ENCODE assay signal across 1 cellular context in the genomic region with DNA sequence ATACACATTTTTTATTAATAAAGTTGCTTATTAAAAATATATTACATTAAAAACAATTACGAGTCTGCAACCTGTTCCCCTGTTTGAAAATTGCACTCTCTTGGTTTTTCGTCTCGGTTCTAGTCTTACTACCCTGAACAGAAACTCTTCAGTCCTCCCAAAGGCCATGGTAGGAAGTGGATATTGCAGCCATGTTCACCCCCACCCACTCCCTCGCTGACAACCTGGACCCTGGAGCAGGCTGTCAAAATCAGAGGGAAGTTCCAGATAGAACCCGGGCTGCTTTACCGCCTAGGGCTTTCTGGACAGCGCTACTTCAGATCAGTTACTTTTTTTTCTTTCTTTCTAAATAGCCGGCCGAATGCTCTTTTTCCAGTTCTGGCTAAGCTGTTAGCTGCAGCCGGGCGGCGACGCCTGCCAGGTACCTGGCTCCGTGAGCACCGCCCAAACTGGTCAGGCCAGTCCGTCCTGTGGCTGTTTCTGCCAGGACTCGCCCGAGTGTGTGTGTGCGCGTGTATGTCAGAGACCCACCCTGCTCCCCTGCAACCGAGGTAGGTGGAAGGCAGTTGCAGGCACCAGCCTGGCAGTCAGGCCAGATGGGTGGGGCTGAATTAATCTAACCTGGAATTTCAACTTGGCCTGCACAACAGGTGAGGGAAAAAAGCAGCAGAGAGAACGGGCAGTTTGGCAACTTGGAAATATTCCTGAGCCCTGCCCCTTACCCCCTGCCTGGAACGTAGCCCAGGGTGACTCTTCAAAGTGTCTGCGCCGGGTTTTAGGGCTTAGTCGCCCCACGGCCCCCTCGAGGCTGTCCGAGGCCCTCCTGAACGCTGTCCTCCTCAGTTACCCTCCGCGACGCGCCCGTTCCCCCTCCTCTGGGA.
TF ChIP-seq lines count a peak whose summit lies in the region.

No MANE protein-coding gene starts in this region.

TF ChIP-seq in HepG2, 621 proteins besides CTCF, POLR2A, EP300 and RAD21 (continued from another document and continues in another):
- TF ChIP-seq, protein P1, sequence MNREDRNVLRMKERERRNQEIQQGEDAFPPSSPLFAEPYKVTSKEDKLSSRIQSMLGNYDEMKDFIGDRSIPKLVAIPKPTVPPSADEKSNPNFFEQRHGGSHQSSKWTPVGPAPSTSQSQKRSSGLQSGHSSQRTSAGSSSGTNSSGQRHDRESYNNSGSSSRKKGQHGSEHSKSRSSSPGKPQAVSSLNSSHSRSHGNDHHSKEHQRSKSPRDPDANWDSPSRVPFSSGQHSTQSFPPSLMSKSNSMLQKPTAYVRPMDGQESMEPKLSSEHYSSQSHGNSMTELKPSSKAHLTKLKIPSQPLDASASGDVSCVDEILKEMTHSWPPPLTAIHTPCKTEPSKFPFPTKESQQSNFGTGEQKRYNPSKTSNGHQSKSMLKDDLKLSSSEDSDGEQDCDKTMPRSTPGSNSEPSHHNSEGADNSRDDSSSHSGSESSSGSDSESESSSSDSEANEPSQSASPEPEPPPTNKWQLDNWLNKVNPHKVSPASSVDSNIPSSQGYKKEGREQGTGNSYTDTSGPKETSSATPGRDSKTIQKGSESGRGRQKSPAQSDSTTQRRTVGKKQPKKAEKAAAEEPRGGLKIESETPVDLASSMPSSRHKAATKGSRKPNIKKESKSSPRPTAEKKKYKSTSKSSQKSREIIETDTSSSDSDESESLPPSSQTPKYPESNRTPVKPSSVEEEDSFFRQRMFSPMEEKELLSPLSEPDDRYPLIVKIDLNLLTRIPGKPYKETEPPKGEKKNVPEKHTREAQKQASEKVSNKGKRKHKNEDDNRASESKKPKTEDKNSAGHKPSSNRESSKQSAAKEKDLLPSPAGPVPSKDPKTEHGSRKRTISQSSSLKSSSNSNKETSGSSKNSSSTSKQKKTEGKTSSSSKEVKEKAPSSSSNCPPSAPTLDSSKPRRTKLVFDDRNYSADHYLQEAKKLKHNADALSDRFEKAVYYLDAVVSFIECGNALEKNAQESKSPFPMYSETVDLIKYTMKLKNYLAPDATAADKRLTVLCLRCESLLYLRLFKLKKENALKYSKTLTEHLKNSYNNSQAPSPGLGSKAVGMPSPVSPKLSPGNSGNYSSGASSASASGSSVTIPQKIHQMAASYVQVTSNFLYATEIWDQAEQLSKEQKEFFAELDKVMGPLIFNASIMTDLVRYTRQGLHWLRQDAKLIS (CRISPR knock-in tag; IDR thresholded peaks at IDR 0.05) = 0 out of 2 replicates have a peak, but pooled peaks have one; percentile 26
- TF ChIP-seq, protein P2, sequence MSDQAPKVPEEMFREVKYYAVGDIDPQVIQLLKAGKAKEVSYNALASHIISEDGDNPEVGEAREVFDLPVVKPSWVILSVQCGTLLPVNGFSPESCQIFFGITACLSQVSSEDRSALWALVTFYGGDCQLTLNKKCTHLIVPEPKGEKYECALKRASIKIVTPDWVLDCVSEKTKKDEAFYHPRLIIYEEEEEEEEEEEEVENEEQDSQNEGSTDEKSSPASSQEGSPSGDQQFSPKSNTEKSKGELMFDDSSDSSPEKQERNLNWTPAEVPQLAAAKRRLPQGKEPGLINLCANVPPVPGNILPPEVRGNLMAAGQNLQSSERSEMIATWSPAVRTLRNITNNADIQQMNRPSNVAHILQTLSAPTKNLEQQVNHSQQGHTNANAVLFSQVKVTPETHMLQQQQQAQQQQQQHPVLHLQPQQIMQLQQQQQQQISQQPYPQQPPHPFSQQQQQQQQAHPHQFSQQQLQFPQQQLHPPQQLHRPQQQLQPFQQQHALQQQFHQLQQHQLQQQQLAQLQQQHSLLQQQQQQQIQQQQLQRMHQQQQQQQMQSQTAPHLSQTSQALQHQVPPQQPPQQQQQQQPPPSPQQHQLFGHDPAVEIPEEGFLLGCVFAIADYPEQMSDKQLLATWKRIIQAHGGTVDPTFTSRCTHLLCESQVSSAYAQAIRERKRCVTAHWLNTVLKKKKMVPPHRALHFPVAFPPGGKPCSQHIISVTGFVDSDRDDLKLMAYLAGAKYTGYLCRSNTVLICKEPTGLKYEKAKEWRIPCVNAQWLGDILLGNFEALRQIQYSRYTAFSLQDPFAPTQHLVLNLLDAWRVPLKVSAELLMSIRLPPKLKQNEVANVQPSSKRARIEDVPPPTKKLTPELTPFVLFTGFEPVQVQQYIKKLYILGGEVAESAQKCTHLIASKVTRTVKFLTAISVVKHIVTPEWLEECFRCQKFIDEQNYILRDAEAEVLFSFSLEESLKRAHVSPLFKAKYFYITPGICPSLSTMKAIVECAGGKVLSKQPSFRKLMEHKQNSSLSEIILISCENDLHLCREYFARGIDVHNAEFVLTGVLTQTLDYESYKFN (CRISPR knock-in tag; conservative IDR thresholded peaks at IDR 0.05) = no peak
- TF ChIP-seq ZNF558 (CRISPR knock-in tag; IDR thresholded peaks at IDR 0.05; ENCODE audit: borderline replicate concordance) (0 out of 2 replicates have a peak, but pooled peaks have one; percentile 46), ZNF224 (CRISPR knock-in tag; IDR thresholded peaks at IDR 0.05) (no peak), ZNF460 (CRISPR knock-in tag; IDR thresholded peaks at IDR 0.05; ENCODE audit: borderline replicate concordance) (no peak), MATR3 (CRISPR knock-in tag; IDR thresholded peaks at IDR 0.05) (no peak), TP53 (CRISPR knock-in tag; conservative IDR thresholded peaks at IDR 0.05) (no peak), ZFP90 (CRISPR knock-in tag; IDR thresholded peaks at IDR 0.05; ENCODE audit: borderline replicate concordance) (no peak), ZNF776 (CRISPR knock-in tag; IDR thresholded peaks at IDR 0.05) (no peak), ARID2 (CRISPR knock-in tag; IDR thresholded peaks at IDR 0.05; ENCODE audit: borderline replicate concordance) (peak; percentile 82; the same call in 1 of the 2 replicates), ZNF274 (CRISPR knock-in tag; IDR thresholded peaks at IDR 0.05) (no peak; the same call in 1 of the 2 replicates), ETV5 (CRISPR knock-in tag; IDR thresholded peaks at IDR 0.05; ENCODE audit: borderline replicate concordance) (no peak), SNAI1 (CRISPR knock-in tag; IDR thresholded peaks at IDR 0.05; ENCODE audit: borderline replicate concordance) (no peak; the same call in 1 of the 2 replicates), DMAP1 (CRISPR knock-in tag; IDR thresholded peaks at IDR 0.05) (no peak; the same call in 1 of the 2 replicates), EED (CRISPR knock-in tag; IDR thresholded peaks at IDR 0.05) (peak; percentile 45; the same call in 1 of the 2 replicates), SPEN (CRISPR knock-in tag; IDR thresholded peaks at IDR 0.05; ENCODE audit: low read depth) (peak; percentile 47; the same call in 1 of the 2 replicates), ASH2L (IDR thresholded peaks at IDR 0.05; ENCODE audit: insufficient read length, low read depth, low read length) (peak; percentile 60)
- TF ChIP-seq, protein P3, sequence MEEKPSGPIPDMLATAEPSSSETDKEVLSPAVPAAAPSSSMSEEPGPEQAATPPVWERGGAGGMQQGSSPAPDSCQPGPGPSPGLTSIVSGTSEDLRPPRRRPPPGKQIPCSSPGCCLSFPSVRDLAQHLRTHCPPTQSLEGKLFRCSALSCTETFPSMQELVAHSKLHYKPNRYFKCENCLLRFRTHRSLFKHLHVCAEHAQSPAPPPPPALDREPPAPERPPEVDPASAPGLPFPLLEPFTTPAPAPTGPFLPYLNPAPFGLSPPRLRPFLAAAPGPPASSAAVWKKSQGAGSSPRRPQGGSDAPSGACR (CRISPR knock-in tag; IDR thresholded peaks at IDR 0.05) = no peak
- TF ChIP-seq, protein P4, sequence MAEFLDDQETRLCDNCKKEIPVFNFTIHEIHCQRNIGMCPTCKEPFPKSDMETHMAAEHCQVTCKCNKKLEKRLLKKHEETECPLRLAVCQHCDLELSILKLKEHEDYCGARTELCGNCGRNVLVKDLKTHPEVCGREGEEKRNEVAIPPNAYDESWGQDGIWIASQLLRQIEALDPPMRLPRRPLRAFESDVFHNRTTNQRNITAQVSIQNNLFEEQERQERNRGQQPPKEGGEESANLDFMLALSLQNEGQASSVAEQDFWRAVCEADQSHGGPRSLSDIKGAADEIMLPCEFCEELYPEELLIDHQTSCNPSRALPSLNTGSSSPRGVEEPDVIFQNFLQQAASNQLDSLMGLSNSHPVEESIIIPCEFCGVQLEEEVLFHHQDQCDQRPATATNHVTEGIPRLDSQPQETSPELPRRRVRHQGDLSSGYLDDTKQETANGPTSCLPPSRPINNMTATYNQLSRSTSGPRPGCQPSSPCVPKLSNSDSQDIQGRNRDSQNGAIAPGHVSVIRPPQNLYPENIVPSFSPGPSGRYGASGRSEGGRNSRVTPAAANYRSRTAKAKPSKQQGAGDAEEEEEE (CRISPR knock-in tag; IDR thresholded peaks at IDR 0.05; ENCODE audit: borderline replicate concordance) = no peak
- TF ChIP-seq, protein P5, sequence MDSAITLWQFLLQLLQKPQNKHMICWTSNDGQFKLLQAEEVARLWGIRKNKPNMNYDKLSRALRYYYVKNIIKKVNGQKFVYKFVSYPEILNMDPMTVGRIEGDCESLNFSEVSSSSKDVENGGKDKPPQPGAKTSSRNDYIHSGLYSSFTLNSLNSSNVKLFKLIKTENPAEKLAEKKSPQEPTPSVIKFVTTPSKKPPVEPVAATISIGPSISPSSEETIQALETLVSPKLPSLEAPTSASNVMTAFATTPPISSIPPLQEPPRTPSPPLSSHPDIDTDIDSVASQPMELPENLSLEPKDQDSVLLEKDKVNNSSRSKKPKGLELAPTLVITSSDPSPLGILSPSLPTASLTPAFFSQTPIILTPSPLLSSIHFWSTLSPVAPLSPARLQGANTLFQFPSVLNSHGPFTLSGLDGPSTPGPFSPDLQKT (CRISPR knock-in tag; IDR thresholded peaks at IDR 0.05; ENCODE audit: borderline replicate concordance) = no peak
- TF ChIP-seq, protein P6, sequence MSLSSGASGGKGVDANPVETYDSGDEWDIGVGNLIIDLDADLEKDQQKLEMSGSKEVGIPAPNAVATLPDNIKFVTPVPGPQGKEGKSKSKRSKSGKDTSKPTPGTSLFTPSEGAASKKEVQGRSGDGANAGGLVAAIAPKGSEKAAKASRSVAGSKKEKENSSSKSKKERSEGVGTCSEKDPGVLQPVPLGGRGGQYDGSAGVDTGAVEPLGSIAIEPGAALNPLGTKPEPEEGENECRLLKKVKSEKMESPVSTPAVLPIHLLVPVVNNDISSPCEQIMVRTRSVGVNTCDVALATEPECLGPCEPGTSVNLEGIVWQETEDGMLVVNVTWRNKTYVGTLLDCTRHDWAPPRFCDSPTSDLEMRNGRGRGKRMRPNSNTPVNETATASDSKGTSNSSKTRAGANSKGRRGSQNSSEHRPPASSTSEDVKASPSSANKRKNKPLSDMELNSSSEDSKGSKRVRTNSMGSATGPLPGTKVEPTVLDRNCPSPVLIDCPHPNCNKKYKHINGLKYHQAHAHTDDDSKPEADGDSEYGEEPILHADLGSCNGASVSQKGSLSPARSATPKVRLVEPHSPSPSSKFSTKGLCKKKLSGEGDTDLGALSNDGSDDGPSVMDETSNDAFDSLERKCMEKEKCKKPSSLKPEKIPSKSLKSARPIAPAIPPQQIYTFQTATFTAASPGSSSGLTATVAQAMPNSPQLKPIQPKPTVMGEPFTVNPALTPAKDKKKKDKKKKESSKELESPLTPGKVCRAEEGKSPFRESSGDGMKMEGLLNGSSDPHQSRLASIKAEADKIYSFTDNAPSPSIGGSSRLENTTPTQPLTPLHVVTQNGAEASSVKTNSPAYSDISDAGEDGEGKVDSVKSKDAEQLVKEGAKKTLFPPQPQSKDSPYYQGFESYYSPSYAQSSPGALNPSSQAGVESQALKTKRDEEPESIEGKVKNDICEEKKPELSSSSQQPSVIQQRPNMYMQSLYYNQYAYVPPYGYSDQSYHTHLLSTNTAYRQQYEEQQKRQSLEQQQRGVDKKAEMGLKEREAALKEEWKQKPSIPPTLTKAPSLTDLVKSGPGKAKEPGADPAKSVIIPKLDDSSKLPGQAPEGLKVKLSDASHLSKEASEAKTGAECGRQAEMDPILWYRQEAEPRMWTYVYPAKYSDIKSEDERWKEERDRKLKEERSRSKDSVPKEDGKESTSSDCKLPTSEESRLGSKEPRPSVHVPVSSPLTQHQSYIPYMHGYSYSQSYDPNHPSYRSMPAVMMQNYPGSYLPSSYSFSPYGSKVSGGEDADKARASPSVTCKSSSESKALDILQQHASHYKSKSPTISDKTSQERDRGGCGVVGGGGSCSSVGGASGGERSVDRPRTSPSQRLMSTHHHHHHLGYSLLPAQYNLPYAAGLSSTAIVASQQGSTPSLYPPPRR (CRISPR knock-in tag; IDR thresholded peaks at IDR 0.05; ENCODE audit: borderline replicate concordance) = no peak
